Comparison of ENCODE assay signal across 10 cellular contexts in the genomic region with DNA sequence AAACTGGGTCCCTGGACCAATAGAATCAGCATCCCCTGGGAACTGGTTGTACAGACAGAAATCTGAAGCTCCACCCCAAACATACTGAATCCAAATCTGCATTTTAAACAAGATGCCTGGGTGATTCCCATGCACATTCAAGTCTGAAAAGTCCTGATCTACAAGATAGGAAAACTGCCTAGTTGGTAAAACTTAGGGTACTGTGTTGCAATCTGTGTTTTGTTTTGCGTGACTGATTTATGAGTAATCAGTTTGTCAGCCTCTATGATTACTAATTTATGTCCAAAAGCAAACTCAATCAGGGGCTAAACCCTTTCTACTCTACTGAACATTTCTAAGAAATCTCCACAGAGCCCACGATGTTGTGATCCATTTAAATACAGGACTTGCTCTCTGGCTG.
DNase-seq lines count a peak whose midpoint lies in the region; ATAC-seq, FAIRE-seq and TF ChIP-seq lines count a peak whose summit lies in the region.
"Had no signal": no experiment of that assay in that cellular context is flagged by ENCODE, and none has a peak within 500 bp of the region (broad histone marks: within the 10 kb centered on the region; RNA-seq: fewer than 3 reads in every experiment).

No MANE protein-coding gene starts in this region.

- no peak for TF ChIP-seq EP300 in ovary (IDR thresholded peaks at IDR 0.05)

- DNase-seq in A172 (ENCODE audit: low spot score): peak; percentile 42
- peak; percentile 65 for DNase-seq in HPDE6-E6E7 (ENCODE audit: extremely low spot score)
- no peak for DNase-seq in inferior parietal cortex (ENCODE audit: extremely low spot score)
- DNase-seq in iPS-NIHi7 (ENCODE audit: extremely low spot score): no peak
- DNase-seq in T1000 (lab: John Stamatoyannopoulos, UW): no peak
- DNase-seq in ovary: no peak
- DNase-seq: activated CD4-positive, CD25-positive, alpha-beta regulatory T cell treated with anti-CD3 and anti-CD28 coated beads, Interleukin-2, amount 50 U/mL, for 72 hours; NCI-H345 had no signal

- peak; percentile 90 for ATAC-seq in activated T-helper 17 cell treated with anti-CD3 and anti-CD28 coated beads, Interleukin-2, amount 50 U/mL, for 72 hours (replicated peaks)

- peaks cover 7% of the 10 kb centered on the region for H3K9me3 Mint-ChIP-seq in activated T-helper 17 cell treated with anti-CD3 and anti-CD28 coated beads, Interleukin-2, amount 50 U/mL, for 72 hours

- H3K4me3 ChIP-seq in ovary: no peak overlapping the region

- H3K27ac Mint-ChIP-seq in activated T-helper 17 cell treated with anti-CD3 and anti-CD28 coated beads, Interleukin-2, amount 50 U/mL, for 72 hours: peak overlapping the region; percentile 83

- WGBS in ovary, 3 donors: 38 to 59% (median 49%) methylated on average over 2 of the region's 2 CpGs

- H3K4me1 Mint-ChIP-seq in activated T-helper 17 cell treated with anti-CD3 and anti-CD28 coated beads, Interleukin-2, amount 50 U/mL, for 72 hours: peaks cover 27% of the 10 kb centered on the region

- peaks cover 9% of the 10 kb centered on the region for H3K27me3 Mint-ChIP-seq in activated T-helper 17 cell treated with anti-CD3 and anti-CD28 coated beads, Interleukin-2, amount 50 U/mL, for 72 hours

- no peak for TF ChIP-seq CTCF in ovary (IDR thresholded peaks at IDR 0.05)

- intact Hi-C loops in ovary (cut with DNase I): loop anchor here in 1 of 4 donors (5.0 kb wide), 1 partner anchor 123 kb away; no protein-coding TSS in a partner anchor

- no peaks in the 10 kb centered on the region for H3K27me3 ChIP-seq in ovary

- H3K4me3 Mint-ChIP-seq in activated T-helper 17 cell treated with anti-CD3 and anti-CD28 coated beads, Interleukin-2, amount 50 U/mL, for 72 hours: peak overlapping the region; percentile 53

- H3K9me3 ChIP-seq in ovary: no peaks in the 10 kb centered on the region

- TF ChIP-seq POLR2A in ovary (IDR thresholded peaks at IDR 0.05): no peak

- peaks cover under 1% of the 10 kb centered on the region for H3K4me1 ChIP-seq in ovary (ENCODE audit: insufficient read depth)

- H3K27ac ChIP-seq in ovary: no peak overlapping the region

- peak; percentile 79 for FAIRE-seq in islet of Langerhans (lab: Jason Lieb, UNC)

- H3K36me3 Mint-ChIP-seq in activated T-helper 17 cell treated with anti-CD3 and anti-CD28 coated beads, Interleukin-2, amount 50 U/mL, for 72 hours (ENCODE audit: low read depth): peaks cover 6% of the 10 kb centered on the region

- H3K36me3 ChIP-seq in ovary: no peaks in the 10 kb centered on the region

Comparison
In these comparisons a context has a peak if more than half of its experiments do, and no peak if none do; other contexts are left out.
1. DNase-seq: peak in A172 (single experiment) and HPDE6-E6E7 (single experiment); none in inferior parietal cortex (single experiment), iPS-NIHi7 (single experiment), T1000 (single experiment) and ovary (0 of 5).